In the genomic region with DNA sequence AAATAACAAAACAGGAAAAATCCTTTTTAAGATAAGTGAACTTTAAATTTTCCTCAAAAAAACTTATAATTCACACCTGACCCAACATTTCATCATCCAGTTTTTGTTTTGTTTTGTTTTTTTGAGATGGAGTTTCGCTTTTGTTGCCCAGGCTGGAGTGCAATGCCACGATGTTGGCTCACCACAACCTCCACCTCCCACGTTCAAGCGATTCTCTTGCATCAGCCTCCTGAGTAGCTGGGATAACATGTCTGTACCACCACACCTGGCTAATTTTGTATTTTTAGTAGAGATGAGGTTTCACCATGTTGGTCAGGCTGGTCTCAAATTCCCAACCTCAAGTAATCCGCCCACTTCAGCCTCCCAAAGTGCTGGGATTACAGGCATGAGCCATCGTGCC, we compare ENCODE assay signal across 2 cellular contexts. TPM values are rescaled to one million over a fixed set of nuclear protein-coding genes. Genes with fewer than 3 reads are reported as not detected.
"Had no signal": no experiment of that assay in that cellular context is flagged by ENCODE, and none has a peak within 500 bp of the region (broad histone marks: within the 10 kb centered on the region; RNA-seq: fewer than 3 reads in every experiment).

No MANE protein-coding gene starts in this region.

RNA-seq across cellular contexts. Expression of a gene that starts 30.6 kb away (rescaled TPM):
- total RNA-seq: epithelial cell of proximal tubule, mononuclear cell had no signal
